Comparison of ENCODE assay signal across 15 cellular contexts in the genomic region with DNA sequence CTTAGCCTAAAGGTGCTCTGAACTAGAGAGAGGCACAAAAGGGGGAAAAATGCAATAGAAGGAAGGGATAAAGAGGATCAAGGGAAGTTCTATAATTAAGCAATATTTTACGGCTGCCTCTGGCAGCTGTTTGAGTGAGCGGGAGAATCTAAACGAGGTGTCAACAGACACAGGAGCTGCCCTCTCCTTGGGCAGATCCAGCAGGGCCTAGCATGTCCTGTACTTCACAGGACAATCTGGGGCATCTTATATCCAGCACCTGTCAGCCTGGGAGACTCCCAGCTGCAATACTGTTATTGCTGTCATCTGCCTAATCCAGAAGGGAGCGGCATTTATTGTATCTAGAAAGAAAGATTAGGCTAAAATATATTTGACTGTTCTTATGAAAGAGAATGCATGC.
DNase-seq lines count a peak whose midpoint lies in the region; ATAC-seq, FAIRE-seq and TF ChIP-seq lines count a peak whose summit lies in the region.
"Had no signal": no experiment of that assay in that cellular context is flagged by ENCODE, and none has a peak within 500 bp of the region (broad histone marks: within the 10 kb centered on the region; RNA-seq: fewer than 3 reads in every experiment).

No MANE protein-coding gene starts in this region.

- H3K4me3 Mint-ChIP-seq in activated T-cell treated with anti-CD3 and anti-CD28 coated beads, Interleukin-2, amount 50 U/mL, for 72 hours = no peak overlapping the region
- H3K4me3 Mint-ChIP-seq in CD4-positive, alpha-beta T cell = no peak overlapping the region
- H3K4me3 Mint-ChIP-seq: CD4-positive, CD25-positive, alpha-beta regulatory T cell; GM23338 had no signal

- FAIRE-seq in kidney (lab: Jason Lieb, UNC) = no peak

- RAD21 ChIA-PET in HCT116 (lab: Charles Lee; ENCODE audit: low non-redundant PET in 1 of 2, low total read pairs in 2 of 2, uncharacterized antibody in 2 of 2, unreplicated experiment in 2 of 2) = no interaction called here

- no peaks in the 10 kb centered on the region for H3K27me3 ChIP-seq in HCT116 (ENCODE audit: insufficient read depth, low read length)
- H3K27me3 ChIP-seq in RWPE2 (ENCODE audit: insufficient read depth, poor library complexity, severe bottlenecking) = no peaks in the 10 kb centered on the region
- H3K27me3 ChIP-seq in gastroesophageal sphincter = no peaks in the 10 kb centered on the region
- no peaks in the 10 kb centered on the region for H3K27me3 ChIP-seq in gastrocnemius medialis
- no peaks in the 10 kb centered on the region for H3K27me3 ChIP-seq in CD4-positive, alpha-beta T cell (ENCODE audit: control insufficient read depth, insufficient read depth, low read length)

- intact Hi-C loops in HCT116 (cut with micrococcal nuclease) (no loop called here), gastrocnemius medialis (cut with DNase I; ENCODE audit: low total_unique reads) (no loop called here), kidney (cut with DNase I) (no loop called here)
- intact Hi-C loops in CD4-positive, alpha-beta T cell (cut with DNase I, micrococcal nuclease) = no loop called here

- H3K9me2 ChIP-seq in HCT116 (ENCODE audit: insufficient read depth) = no peaks in the 10 kb centered on the region

- no peak for ATAC-seq in HCT116
- ATAC-seq in RWPE2 (ENCODE audit: low read depth) = no peak
- no peak for ATAC-seq in gastroesophageal sphincter
- peak; percentile 57 to 76 for ATAC-seq in gastrocnemius medialis
- ATAC-seq in activated T-cell treated with anti-CD3 and anti-CD28 coated beads, Interleukin-2, amount 50 U/mL, for 72 hours (replicated peaks in 1 of 2) = no peak
- ATAC-seq in CD4-positive, alpha-beta T cell (ENCODE audit: poor library complexity) = no peak
- ATAC-seq: GM23338, mucosa of descending colon had no signal

- POLR2A ChIA-PET in HCT116 (lab: Charles Lee) = interaction anchor here (1.0 to 3.0 kb wide), 3 partner anchors 9 to 13 kb away, joined by 3 to 12 read pairs (median 5); no protein-coding TSS in a partner anchor
- POLR2A ChIA-PET in CD4-positive, alpha-beta T cell (lab: Charles Lee) = no interaction called here

- WGBS in gastroesophageal sphincter (ENCODE audit: low coverage in 1 of 2), 2 donors = 32 to 68% methylated on average over 4 of the region's 4 CpGs

- H3K36me3 Mint-ChIP-seq in activated T-cell treated with anti-CD3 and anti-CD28 coated beads, Interleukin-2, amount 50 U/mL, for 72 hours (ENCODE audit: insufficient read depth in 2 of 2) = no peaks in the 10 kb centered on the region
- no peaks in the 10 kb centered on the region for H3K36me3 Mint-ChIP-seq in CD4-positive, alpha-beta T cell (ENCODE audit: low read depth)
- H3K36me3 Mint-ChIP-seq: CD4-positive, CD25-positive, alpha-beta regulatory T cell had no signal

- H3K9me3 Mint-ChIP-seq in activated T-cell treated with anti-CD3 and anti-CD28 coated beads, Interleukin-2, amount 50 U/mL, for 72 hours = no peaks in the 10 kb centered on the region
- no peaks in the 10 kb centered on the region for H3K9me3 Mint-ChIP-seq in CD4-positive, alpha-beta T cell
- H3K9me3 Mint-ChIP-seq: CD4-positive, CD25-positive, alpha-beta regulatory T cell; GM23338 had no signal

- no peak overlapping the region for H3K27ac Mint-ChIP-seq in activated T-cell treated with anti-CD3 and anti-CD28 coated beads, Interleukin-2, amount 50 U/mL, for 72 hours
- H3K27ac Mint-ChIP-seq in CD4-positive, alpha-beta T cell = no peak overlapping the region
- H3K27ac Mint-ChIP-seq: CD4-positive, CD25-positive, alpha-beta regulatory T cell; GM23338 had no signal

- DNase-seq in HCT116 (ENCODE audit: low read depth, low spot score) (no peak), RWPE2 (ENCODE audit: low spot score) (no peak), gastrocnemius medialis (peak; percentile 56 to 66), kidney (no peak)
- DNase-seq in activated T-cell treated with anti-CD3 and anti-CD28 coated beads, Interleukin-2, amount 50 U/mL, for 72 hours = no peak
- no peak for DNase-seq in CD4-positive, alpha-beta T cell
- DNase-seq: activated CD4-positive, CD25-positive, alpha-beta regulatory T cell treated with anti-CD3 and anti-CD28 coated beads, Interleukin-2, amount 50 U/mL, for 72 hours; activated T-cell treated with anti-CD3 and anti-CD28 coated beads for 4 hours; CD4-positive, CD25-positive, alpha-beta regulatory T cell; cortex of kidney; mucosa of descending colon; NCI-H1930; stimulated activated naive CD4-positive, alpha-beta T cell treated with Interleukin-2 at 50 U/mL for 16 hours had no signal

- no peaks in the 10 kb centered on the region for H3K9me3 ChIP-seq in HCT116 (ENCODE audit: control insufficient read depth in 1 of 2, insufficient read depth in 1 of 2, low read depth in 1 of 2, low read length in 2 of 2)
- no peaks in the 10 kb centered on the region for H3K9me3 ChIP-seq in RWPE2 (ENCODE audit: severe bottlenecking)
- H3K9me3 ChIP-seq in gastroesophageal sphincter = no peaks in the 10 kb centered on the region
- H3K9me3 ChIP-seq in gastrocnemius medialis = no peaks in the 10 kb centered on the region
- no peaks in the 10 kb centered on the region for H3K9me3 ChIP-seq in kidney (ENCODE audit: control insufficient read depth in 1 of 2, low read length in 2 of 2)
- H3K9me3 ChIP-seq in CD4-positive, alpha-beta T cell (ENCODE audit: control insufficient read depth, low read length) = no peaks in the 10 kb centered on the region
- H3K9me3 ChIP-seq: mucosa of descending colon had no signal

- H3K4me1 ChIP-seq in HCT116 (ENCODE audit: control insufficient read depth in 1 of 2, insufficient read depth in 2 of 2, low read length in 2 of 2) (peaks cover 58 to 59% of the 10 kb centered on the region in 2 experiments), RWPE2 (ENCODE audit: insufficient read depth, poor library complexity, severe bottlenecking) (peaks cover 58% of the 10 kb centered on the region), gastroesophageal sphincter (peaks cover 26 to 97% (median 32%) of the 10 kb centered on the region in 3 donors), gastrocnemius medialis (peaks cover 47 to 66% of the 10 kb centered on the region in 2 donors), kidney (ENCODE audit: control insufficient read depth in 1 of 2, insufficient read depth in 1 of 2, low read depth in 1 of 2, low read length in 2 of 2) (peaks cover 0 to 5% of the 10 kb centered on the region in 2 donors)

- no peaks in the 10 kb centered on the region for H4K20me1 ChIP-seq in HCT116 (ENCODE audit: insufficient read depth)

- TF ChIP-seq CTCF in HCT116 (IDR thresholded peaks at IDR 0.05 in 2 of 3, conservative IDR thresholded peaks at IDR 0.05 in 1 of 3; ENCODE audit: borderline replicate concordance in 1 of 3, insufficient read depth in 1 of 3, low read depth in 2 of 3, low read length in 2 of 3) (no peak), RWPE2 (IDR thresholded peaks at IDR 0.05; ENCODE audit: poor library complexity, severe bottlenecking) (no peak), gastroesophageal sphincter (IDR thresholded peaks at IDR 0.05) (no peak), gastrocnemius medialis (IDR thresholded peaks at IDR 0.05 in 4 of 5, conservative IDR thresholded peaks at IDR 0.05 in 1 of 5) (no peak), kidney (IDR thresholded peaks at IDR 0.05; ENCODE audit: borderline replicate concordance, extremely low read depth, insufficient read depth) (no peak)
- TF ChIP-seq CTCF in CD4-positive, alpha-beta T cell (IDR thresholded peaks at IDR 0.05) = no peak

- no peak overlapping the region for H3K4me2 ChIP-seq in HCT116 (ENCODE audit: low read length)
- H3K4me2 ChIP-seq: GM23338 had no signal

- peaks cover 43% of the 10 kb centered on the region for H3K79me2 ChIP-seq in HCT116 (ENCODE audit: insufficient read depth, low read length)

- BruUV-seq in HCT116 (replicated peaks; lab: Mats Ljungman, UMichigan) = no TSS peak

- H3K27me3 Mint-ChIP-seq in activated T-cell treated with anti-CD3 and anti-CD28 coated beads, Interleukin-2, amount 50 U/mL, for 72 hours (ENCODE audit: low read depth) = peaks cover 33% of the 10 kb centered on the region
- H3K27me3 Mint-ChIP-seq in CD4-positive, alpha-beta T cell = peaks cover 4% of the 10 kb centered on the region

- no peak overlapping the region for H3K4me3 ChIP-seq in HCT116 (replicated peaks in 1 of 2; ENCODE audit: low read depth in 1 of 2, low read length in 2 of 2)
- H3K4me3 ChIP-seq in RWPE2 (ENCODE audit: severe bottlenecking) = no peak overlapping the region
- H3K4me3 ChIP-seq in gastroesophageal sphincter = no peak overlapping the region
- no peak overlapping the region for H3K4me3 ChIP-seq in gastrocnemius medialis
- no peak overlapping the region for H3K4me3 ChIP-seq in kidney (ENCODE audit: low read length in 2 of 2)
- H3K4me3 ChIP-seq: GM23338, mucosa of descending colon had no signal

- no peak for TF ChIP-seq RAD21 in HCT116 (IDR thresholded peaks at IDR 0.05; ENCODE audit: low read depth)

- H2AFZ ChIP-seq in HCT116 (ENCODE audit: low read depth, low read length, poor library complexity, severe bottlenecking) = no peak overlapping the region
- H2AFZ ChIP-seq: GM23338 had no signal

- H3K27ac ChIP-seq in HCT116 (ENCODE audit: low read depth, low read length) = 0 out of 2 replicates have a peak overlapping the region, but pooled peaks have one; percentile 1
- H3K27ac ChIP-seq in RWPE2 (ENCODE audit: poor library complexity, severe bottlenecking) = peak overlapping the region; percentile 68
- H3K27ac ChIP-seq in gastroesophageal sphincter = peak overlapping the region in 3 of 4 donors; percentile 40 to 44 (median 42)
- peak overlapping the region; percentile 47 to 85 (median 68) for H3K27ac ChIP-seq in gastrocnemius medialis
- no peak overlapping the region for H3K27ac ChIP-seq in kidney (ENCODE audit: low read depth in 2 of 2, low read length in 2 of 2)
- H3K27ac ChIP-seq in CD4-positive, alpha-beta T cell (ENCODE audit: low read depth, low read length) = no peak overlapping the region

- in situ Hi-C loops in gastrocnemius medialis (cut with MboI; ENCODE audit: low sequenced_read_pairs in 4 of 4) = no loop called here

- TF ChIP-seq POLR2A in HCT116 (IDR thresholded peaks at IDR 0.05; ENCODE audit: borderline replicate concordance, extremely low read depth, insufficient read depth, insufficient read length) (no peak), gastroesophageal sphincter (IDR thresholded peaks at IDR 0.05) (no peak), gastrocnemius medialis (IDR thresholded peaks at IDR 0.05) (no peak)

- H3K9ac ChIP-seq in HCT116 (ENCODE audit: low read length) = no peak overlapping the region
- no peak overlapping the region for H3K9ac ChIP-seq in kidney (ENCODE audit: low read length in 2 of 2)

- no peaks in the 10 kb centered on the region for H3K4me1 Mint-ChIP-seq in activated T-cell treated with anti-CD3 and anti-CD28 coated beads, Interleukin-2, amount 50 U/mL, for 72 hours (ENCODE audit: low read depth)
- H3K4me1 Mint-ChIP-seq in CD4-positive, alpha-beta T cell (ENCODE audit: low read depth) = no peaks in the 10 kb centered on the region

- no peaks in the 10 kb centered on the region for H3K36me3 ChIP-seq in HCT116 (ENCODE audit: control insufficient read depth in 1 of 2, insufficient read depth in 2 of 2, low read length in 2 of 2)
- H3K36me3 ChIP-seq in RWPE2 (ENCODE audit: low read depth) = no peaks in the 10 kb centered on the region
- H3K36me3 ChIP-seq in gastroesophageal sphincter = no peaks in the 10 kb centered on the region
- H3K36me3 ChIP-seq in gastrocnemius medialis = no peaks in the 10 kb centered on the region
- H3K36me3 ChIP-seq in kidney (ENCODE audit: control insufficient read depth in 1 of 2, insufficient read depth in 2 of 2, low read length in 2 of 2) = no peaks in the 10 kb centered on the region

- TF ChIP-seq EP300 in gastroesophageal sphincter (IDR thresholded peaks at IDR 0.05) = no peak

- CTCF ChIA-PET in HCT116 (lab: Charles Lee) = interaction anchor here (1.5 kb wide), 1 partner anchor 13 kb away, joined by 3 read pairs; no protein-coding TSS in a partner anchor
- CTCF ChIA-PET in CD4-positive, alpha-beta T cell (lab: Charles Lee) = no interaction called here

Comparison
In these comparisons a context has a peak if more than half of its experiments do, and no peak if none do; other contexts are left out.
1. ATAC-seq: peak in gastrocnemius medialis (2 of 2); none in HCT116 (single experiment), RWPE2 (single experiment), gastroesophageal sphincter (single experiment), activated T-cell treated with anti-CD3 and anti-CD28 coated beads, Interleukin-2, amount 50 U/mL, for 72 hours (0 of 2) and CD4-positive, alpha-beta T cell (single experiment).
2. DNase-seq: peak in gastrocnemius medialis (2 of 2); none in HCT116 (single experiment), RWPE2 (single experiment), kidney (single experiment), activated T-cell treated with anti-CD3 and anti-CD28 coated beads, Interleukin-2, amount 50 U/mL, for 72 hours (0 of 2) and CD4-positive, alpha-beta T cell (0 of 10).
3. H3K27ac ChIP-seq: peak in HCT116 (single experiment), RWPE2 (single experiment), gastroesophageal sphincter (3 of 4) and gastrocnemius medialis (4 of 4); none in kidney (0 of 2) and CD4-positive, alpha-beta T cell (single experiment).